9 cellular contexts compared by ENCODE assay signal in the genomic region with DNA sequence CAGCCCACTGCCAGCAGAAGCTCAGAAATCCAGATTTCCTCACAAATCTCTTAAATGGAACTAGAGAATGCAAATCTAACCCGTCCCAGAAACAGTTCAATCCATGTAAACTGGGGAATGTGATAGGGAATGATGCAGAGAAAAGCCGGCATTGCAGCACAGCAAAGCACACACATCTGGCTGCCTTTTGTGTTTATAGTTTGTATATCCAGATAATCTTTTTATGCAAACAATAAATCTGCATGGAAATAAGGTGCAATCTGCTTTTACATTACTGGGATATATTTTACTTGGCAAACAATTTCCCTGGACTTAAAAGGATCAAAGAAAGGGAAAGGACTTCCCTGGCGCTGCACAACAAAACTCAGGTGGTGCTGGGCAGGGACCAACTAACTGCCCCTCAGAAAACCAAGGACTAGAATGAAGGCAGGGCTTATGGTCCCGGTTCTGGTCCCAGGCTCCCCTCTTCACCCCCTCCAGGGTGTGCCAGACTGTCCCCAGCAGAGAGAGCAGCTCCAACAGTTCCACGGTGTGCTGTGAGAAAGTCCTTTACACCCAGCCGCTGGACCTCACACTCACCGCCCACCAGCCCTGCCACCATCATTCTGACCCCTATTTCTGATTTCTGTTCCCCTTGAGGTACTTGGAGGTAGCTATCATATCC. TPM values are rescaled to one million over a fixed set of nuclear protein-coding genes. Genes with fewer than 3 reads are reported as not detected.
DNase-seq lines count a peak whose midpoint lies in the region; ATAC-seq, FAIRE-seq and TF ChIP-seq lines count a peak whose summit lies in the region.
"Had no signal": no experiment of that assay in that cellular context is flagged by ENCODE, and none has a peak within 500 bp of the region (broad histone marks: within the 10 kb centered on the region; RNA-seq: fewer than 3 reads in every experiment).

No MANE protein-coding gene starts in this region.

- H3K9ac ChIP-seq in BLaER1 treated with 17β-estradiol and CSF1 and Interleukin-3, amounts not matched to agents 10 nM and 100 nM: peak overlapping the region in 2 of 11 experiments; percentile 92 to 93; a peak in 3 of 22 replicates
- H3K9ac ChIP-seq in astrocyte (ENCODE audit: low read length): peak overlapping the region; percentile 96

- no peaks in the 10 kb centered on the region for H3K9me3 ChIP-seq in BLaER1 treated with 17β-estradiol and CSF1 and Interleukin-3, amounts not matched to agents 10 nM and 100 nM (replicated peaks in 1 of 11)
- no peaks in the 10 kb centered on the region for H3K9me3 ChIP-seq in astrocyte (ENCODE audit: insufficient read depth, low read depth, low read length)
- H3K9me3 ChIP-seq in left ventricle myocardium inferior (replicated peaks): no peaks in the 10 kb centered on the region

- peaks cover 10% of the 10 kb centered on the region for H3K36me3 Mint-ChIP-seq in astrocyte (ENCODE audit: low read depth, unreplicated experiment)

- no peaks in the 10 kb centered on the region for H3K27me3 Mint-ChIP-seq in astrocyte (ENCODE audit: low read depth, unreplicated experiment)

- intact Hi-C loops in left ventricle myocardium inferior (cut with micrococcal nuclease) (loop anchor here (10.0 kb wide), 1 partner anchor 136 kb away; no protein-coding TSS in a partner anchor), sciatic nerve (cut with DNase I) (no loop called here)

- peak overlapping the region in 6 of 11 experiments; percentile 84 to 100 (median 97); a peak in 9 of 22 replicates for H3K4me2 ChIP-seq in BLaER1 treated with 17β-estradiol and CSF1 and Interleukin-3, amounts not matched to agents 10 nM and 100 nM
- H3K4me2 ChIP-seq in astrocyte (ENCODE audit: low read length): peak overlapping the region; percentile 91

- H3K79me2 ChIP-seq in astrocyte (ENCODE audit: insufficient read depth, low read length): peaks cover 77% of the 10 kb centered on the region

- TF ChIP-seq CTCF in astrocyte (IDR thresholded peaks at IDR 0.05; ENCODE audit: insufficient read depth, low read depth, low read length): no peak
- no peak for TF ChIP-seq CTCF in left ventricle myocardium inferior (IDR thresholded peaks at IDR 0.05; ENCODE audit: borderline replicate concordance)

- peak overlapping the region; percentile 67 for H3K27ac Mint-ChIP-seq in astrocyte (ENCODE audit: unreplicated experiment)
- H3K27ac Mint-ChIP-seq: activated naive CD8-positive, alpha-beta T cell treated with anti-CD3 and anti-CD28 coated beads, Interleukin-2, amount 50 U/mL, for 24 hours had no signal

- H3K4me3 ChIP-seq in BLaER1 treated with 17β-estradiol and CSF1 and Interleukin-3, amounts not matched to agents 10 nM and 100 nM: peak overlapping the region in 3 of 10 experiments; percentile 78 to 83 (median 79); a peak in 5 of 20 replicates
- H3K4me3 ChIP-seq in astrocyte (ENCODE audit: insufficient read depth, low read depth, low read length) (peak overlapping the region; percentile 78), left ventricle myocardium inferior (peak overlapping the region; percentile 79)

- peaks cover 31 to 62% (median 49%) of the 10 kb centered on the region in 10 experiments for H3K4me1 ChIP-seq in BLaER1 treated with 17β-estradiol and CSF1 and Interleukin-3, amounts not matched to agents 10 nM and 100 nM
- H3K4me1 ChIP-seq in astrocyte (ENCODE audit: insufficient read depth, low read length) (peaks cover 35% of the 10 kb centered on the region), left ventricle myocardium inferior (peaks cover 92% of the 10 kb centered on the region)

- peaks cover 43% of the 10 kb centered on the region for H3K4me1 Mint-ChIP-seq in astrocyte (ENCODE audit: low read depth, unreplicated experiment)

- peak overlapping the region; percentile 91 for H3K4me3 Mint-ChIP-seq in astrocyte (ENCODE audit: unreplicated experiment)

- ATAC-seq in sciatic nerve (no peak), HG02588 (IDR thresholded peaks at IDR 0.05; ENCODE audit: unreplicated experiment) (no peak), HG02610 (IDR thresholded peaks at IDR 0.05; ENCODE audit: unreplicated experiment) (no peak)

- H3K9me3 Mint-ChIP-seq in astrocyte (ENCODE audit: unreplicated experiment): no peaks in the 10 kb centered on the region
- H3K9me3 Mint-ChIP-seq: activated naive CD8-positive, alpha-beta T cell treated with anti-CD3 and anti-CD28 coated beads, Interleukin-2, amount 50 U/mL, for 24 hours had no signal

- H2AFZ ChIP-seq in astrocyte (ENCODE audit: low read depth, low read length): no peak overlapping the region

- peaks cover 0 to 32% (median 0%) of the 10 kb centered on the region in 11 experiments; a peak in 4 of 22 replicates for H3K36me3 ChIP-seq in BLaER1 treated with 17β-estradiol and CSF1 and Interleukin-3, amounts not matched to agents 10 nM and 100 nM
- H3K36me3 ChIP-seq in astrocyte (ENCODE audit: insufficient read depth, low read length): peaks cover 13% of the 10 kb centered on the region
- H3K36me3 ChIP-seq in left ventricle myocardium inferior: no peaks in the 10 kb centered on the region

- no peak overlapping the region for H3K27ac ChIP-seq in BLaER1 treated with 17β-estradiol and CSF1 and Interleukin-3, amounts not matched to agents 10 nM and 100 nM
- peak overlapping the region; percentile 84 for H3K27ac ChIP-seq in astrocyte (ENCODE audit: low read depth, low read length)
- peak overlapping the region; percentile 93 for H3K27ac ChIP-seq in left ventricle myocardium inferior (replicated peaks)

- H3K27me3 ChIP-seq in BLaER1 treated with 17β-estradiol and CSF1 and Interleukin-3, amounts not matched to agents 10 nM and 100 nM: peaks cover 0 to 59% (median 55%) of the 10 kb centered on the region in 11 experiments; a peak in 20 of 22 replicates
- H3K27me3 ChIP-seq in astrocyte (ENCODE audit: insufficient read depth, low read length) (no peaks in the 10 kb centered on the region), left ventricle myocardium inferior (ENCODE audit: low read depth) (no peaks in the 10 kb centered on the region)

- DNase-seq in astrocyte (ENCODE audit: low read depth) (no peak), left ventricle myocardium inferior (no peak), sciatic nerve (ENCODE audit: low spot score) (peak; percentile 51), DMS153 (lab: John Stamatoyannopoulos, UW) (no peak)
- no peak for DNase-seq in activated CD4-positive, alpha-beta T cell treated with anti-CD3 and anti-CD28 coated beads for 4 hours

- FAIRE-seq in astrocyte (lab: Jason Lieb, UNC): no peak

- H4K20me1 ChIP-seq in BLaER1 treated with 17β-estradiol and CSF1 and Interleukin-3, amounts not matched to agents 10 nM and 100 nM: peaks cover 27 to 70% (median 51%) of the 10 kb centered on the region in 11 experiments; a peak in 21 of 22 replicates
- H4K20me1 ChIP-seq in astrocyte (ENCODE audit: insufficient read depth, low read length): peaks cover 64% of the 10 kb centered on the region

RNA-seq across cellular contexts. Expression of gene PXDC1, which starts 2.7 kb away (rescaled TPM):
- total RNA-seq in astrocyte: 58.2 and 64.4 TPM in 2 replicates
- total RNA-seq in left ventricle myocardium inferior: 25.2 TPM
- total RNA-seq in sciatic nerve: 48.3 TPM

Comparison
In these comparisons a context has a peak if more than half of its experiments do, and no peak if none do; other contexts are left out.
1. H3K27ac ChIP-seq: peak in astrocyte (single experiment) and left ventricle myocardium inferior (single experiment); none in BLaER1 treated with 17β-estradiol and CSF1 and Interleukin-3, amounts not matched to agents 10 nM and 100 nM (0 of 11).